17 cellular contexts compared by ENCODE assay signal in the genomic region with DNA sequence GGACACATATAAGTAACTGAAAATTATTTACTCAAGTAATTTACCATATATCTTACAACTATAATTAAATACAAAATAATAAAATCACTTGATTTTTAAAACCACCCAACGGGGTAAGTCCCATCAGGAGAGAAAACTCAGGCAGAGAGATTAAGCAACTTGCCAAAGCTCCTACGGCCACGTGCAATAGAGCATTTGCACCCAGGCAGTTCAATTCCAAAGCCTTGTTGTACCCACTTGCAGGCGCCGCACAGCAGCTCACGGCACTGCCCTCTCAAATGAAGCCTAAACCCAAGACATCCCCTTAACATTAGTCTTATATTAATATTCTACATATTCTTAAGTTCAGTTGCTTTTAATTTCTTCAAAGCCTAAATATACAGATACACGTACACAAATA.
DNase-seq lines count a peak whose midpoint lies in the region; TF ChIP-seq lines count a peak whose summit lies in the region.
"Had no signal": no experiment of that assay in that cellular context is flagged by ENCODE, and none has a peak within 500 bp of the region (broad histone marks: within the 10 kb centered on the region; RNA-seq: fewer than 3 reads in every experiment).

No MANE protein-coding gene starts in this region.

- H3K27me3 ChIP-seq in HUES6 (ENCODE audit: control insufficient read depth, insufficient read depth, low read length) (no peaks in the 10 kb centered on the region), iPS-20b (ENCODE audit: insufficient read depth, low read length) (no peaks in the 10 kb centered on the region)
- H3K27me3 ChIP-seq: BE2C, MG63, ovary, SJSA1 had no signal

- H3K9ac ChIP-seq in HUES6 (ENCODE audit: low read length) = no peak overlapping the region
- peak overlapping the region; percentile 35; the same call in 1 of the 2 replicates for H3K9ac ChIP-seq in iPS-20b (ENCODE audit: low read depth, low read length)

- in situ Hi-C loops in astrocyte of the cerebellum (cut with HindIII; ENCODE audit: low sequenced_read_pairs) = no loop called here

- DNase-seq in astrocyte of the cerebellum (ENCODE audit: low read depth) (no peak), retinal pigment epithelial cell (ENCODE audit: low read depth) (no peak), DMS79 (lab: John Stamatoyannopoulos, UW) (no peak), NAMALWA (ENCODE audit: low spot score) (no peak), glomerular visceral epithelial cell (ENCODE audit: extremely low spot score) (no peak)
- no peak for DNase-seq in activated naive CD4-positive, alpha-beta T cell treated with Interleukin-2 at 50 U/mL for 16 hours
- DNase-seq: activated CD8-positive, alpha-beta T cell treated with anti-CD3 and anti-CD28 coated beads, Interleukin-2, amount 10 ng/mL, durations not matched to agents 7 days and 5 days; BE2C; cortex of kidney; DMS53; MG63; NCI-H2171 treated with DMSO at 0.1 percent for 48 hours; ovary had no signal

- H3K9me3 ChIP-seq in HUES6 (ENCODE audit: control insufficient read depth, insufficient read depth, low read depth, low read length) (no peaks in the 10 kb centered on the region), iPS-20b (ENCODE audit: insufficient read depth, low read depth, low read length) (no peaks in the 10 kb centered on the region)
- H3K9me3 ChIP-seq: BE2C, MG63, ovary, SJSA1 had no signal

- TF ChIP-seq CTCF in astrocyte of the cerebellum (IDR thresholded peaks at IDR 0.05; ENCODE audit: low read depth, low read length, missing control alignments) = no peak
- TF ChIP-seq CTCF in retinal pigment epithelial cell (conservative IDR thresholded peaks at IDR 0.05; ENCODE audit: low read depth, low read length) = no peak

- H3K4me3 ChIP-seq in HUES6 (ENCODE audit: low read depth, low read length) = peak overlapping the region; percentile 57
- peak overlapping the region; percentile 48 for H3K4me3 ChIP-seq in astrocyte of the cerebellum (ENCODE audit: low read depth, low read length)
- H3K4me3 ChIP-seq in iPS-20b (ENCODE audit: low read length) = peak overlapping the region; percentile 65
- H3K4me3 ChIP-seq in retinal pigment epithelial cell (ENCODE audit: low read length) = peak overlapping the region; percentile 54
- H3K4me3 ChIP-seq: lung, MG63, ovary, SJSA1 had no signal

- H3K4me1 ChIP-seq in HUES6 (ENCODE audit: control insufficient read depth, insufficient read depth, low read length) = peaks cover 24% of the 10 kb centered on the region
- H3K4me1 ChIP-seq in iPS-20b (ENCODE audit: insufficient read depth, low read length) = peaks cover 40% of the 10 kb centered on the region; the same call in 1 of the 2 replicates
- H3K4me1 ChIP-seq: BE2C had no signal

- H3K36me3 ChIP-seq in HUES6 (ENCODE audit: control insufficient read depth, insufficient read depth, low read length) (no peaks in the 10 kb centered on the region), iPS-20b (ENCODE audit: insufficient read depth, low read depth, low read length) (peaks cover 7% of the 10 kb centered on the region; the same call in 1 of the 2 replicates)
- H3K36me3 ChIP-seq: ovary had no signal

- H3K27ac ChIP-seq in HUES6 (ENCODE audit: low read depth, low read length) = no peak overlapping the region
- no peak overlapping the region for H3K27ac ChIP-seq in iPS-20b (ENCODE audit: low read length)
